Comparison of ENCODE assay signal across 10 cellular contexts in genomic region chr17:69223809-69224208, GRCh38. TPM values are rescaled to one million over a fixed set of nuclear protein-coding genes. Genes with fewer than 3 reads are reported as not detected.
DNase-seq lines count a peak whose midpoint lies in the region; ATAC-seq and TF ChIP-seq lines count a peak whose summit lies in the region.
"Had no signal": no experiment of that assay in that cellular context is flagged by ENCODE, and none has a peak within 500 bp of the region (broad histone marks: within the 10 kb centered on the region; RNA-seq: fewer than 3 reads in every experiment).

No MANE protein-coding gene starts in this region.

- 75 to 78% methylated on average over 3 of the region's 3 CpGs for WGBS in thyroid gland, 2 donors

- DNase-seq in GM10266 (ENCODE audit: extremely low spot score) (peak; percentile 43), GM20000 (ENCODE audit: low spot score) (peak; percentile 18), fibroblast of pulmonary artery (ENCODE audit: low read depth) (peak; percentile 81), AML-193 (lab: John Stamatoyannopoulos, UW) (no peak), cerebellar cortex (ENCODE audit: low spot score) (no peak), thyroid gland (no peak), NK-92 (lab: John Stamatoyannopoulos, UW; ENCODE audit: unreplicated experiment) (no peak)
- DNase-seq: mucosa of descending colon had no signal

- intact Hi-C loops in thyroid gland (cut with DNase I), result no loop called here

- TF ChIP-seq CTCF in GM10266 (IDR thresholded peaks at IDR 0.05; ENCODE audit: control insufficient read depth, insufficient read depth, low read depth, missing control alignments) (no peak), GM20000 (IDR thresholded peaks at IDR 0.05; ENCODE audit: extremely low read depth, missing control alignments) (no peak), fibroblast of pulmonary artery (IDR thresholded peaks at IDR 0.05; ENCODE audit: low read length, missing control alignments) (no peak), thyroid gland (IDR thresholded peaks at IDR 0.05) (no peak)

- H3K27me3 ChIP-seq in thyroid gland, result no peaks in the 10 kb centered on the region

- no peaks in the 10 kb centered on the region for H3K9me3 ChIP-seq in thyroid gland
- H3K9me3 ChIP-seq: mucosa of descending colon had no signal

- TF ChIP-seq POLR2A in thyroid gland (IDR thresholded peaks at IDR 0.05), result no peak

- no peaks in the 10 kb centered on the region for H3K36me3 ChIP-seq in thyroid gland

- H3K27ac ChIP-seq in thyroid gland, result no peak overlapping the region

- peak; percentile 97 for ATAC-seq in HG03342 (IDR thresholded peaks at IDR 0.05; ENCODE audit: unreplicated experiment)
- ATAC-seq: mucosa of descending colon, Panc1 had no signal

- H3K4me3 ChIP-seq in fibroblast of pulmonary artery (replicated peaks; ENCODE audit: low read depth, low read length) (no peak overlapping the region), thyroid gland (replicated peaks in 1 of 3) (no peak overlapping the region)
- H3K4me3 ChIP-seq: mucosa of descending colon had no signal

- no peaks in the 10 kb centered on the region for H3K4me1 ChIP-seq in thyroid gland

RNA-seq across cellular contexts. Expression of gene ABCA10, which starts 4.8 kb away (rescaled TPM):
- 10 to 100 TPM in 2 of 4 donors, 1 to 10 TPM in 2; 8.4 to 23.2 (median 9.7) TPM for total RNA-seq in thyroid gland

Comparison
In these comparisons a context has a peak if more than half of its experiments do, and no peak if none do; other contexts are left out.
1. DNase-seq: peak in GM10266 (single experiment), GM20000 (single experiment) and fibroblast of pulmonary artery (single experiment); none in AML-193 (0 of 2), cerebellar cortex (single experiment), thyroid gland (0 of 2) and NK-92 (single experiment).